Comparison of ENCODE assay signal across 6 cellular contexts in genomic region chr7:111668711-111669110, GRCh38.
"Had no signal": no experiment of that assay in that cellular context is flagged by ENCODE, and none has a peak within 500 bp of the region (broad histone marks: within the 10 kb centered on the region; RNA-seq: fewer than 3 reads in every experiment).

No MANE protein-coding gene starts in this region.

- H3K9ac ChIP-seq: GM23248 had no signal

- H2AFZ ChIP-seq: GM23248 had no signal

- H3K27ac ChIP-seq: GM23248, HL-60 had no signal

- H3K4me1 ChIP-seq: HAP-1 had no signal

- H3K36me3 ChIP-seq: HAP-1 had no signal

- H3K4me3 ChIP-seq: GM23248, HAP-1 had no signal

- H3K9me3 ChIP-seq: HAP-1 had no signal

- DNase-seq: GM23248, GOT3, H7, HFFc6 had no signal
